Comparison of ENCODE assay signal across 8 cellular contexts in the genomic region with DNA sequence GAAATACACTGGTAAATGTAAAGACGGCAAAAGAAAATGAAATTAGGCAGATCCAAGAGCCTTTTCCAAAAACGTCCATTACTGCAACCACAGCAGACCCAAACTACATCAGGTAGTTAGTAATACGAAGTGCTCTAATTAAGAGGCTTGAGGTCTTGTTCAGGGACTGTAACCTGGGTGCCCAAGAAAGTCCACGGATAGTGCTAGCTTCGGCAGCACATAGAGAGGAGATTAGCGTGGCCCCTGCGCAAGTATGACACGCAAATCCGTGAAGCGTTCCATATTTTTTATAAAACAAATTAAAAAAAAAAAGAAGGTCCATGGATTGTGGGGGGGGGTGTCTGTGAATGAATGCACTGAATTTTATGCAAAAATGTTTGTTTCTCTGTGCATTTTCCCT. TPM values are rescaled to one million over a fixed set of nuclear protein-coding genes. Genes with fewer than 3 reads are reported as not detected.
DNase-seq lines count a peak whose midpoint lies in the region; ATAC-seq and TF ChIP-seq lines count a peak whose summit lies in the region.

No MANE protein-coding gene starts in this region.

- H3K4me3 ChIP-seq in CD4-positive, alpha-beta memory T cell (ENCODE audit: low read length in 2 of 2): no peak overlapping the region
- H3K4me3 ChIP-seq in Loucy (ENCODE audit: low read length, poor library complexity, severe bottlenecking) (peak overlapping the region; percentile 92), choroid plexus epithelial cell (ENCODE audit: low read depth, low read length) (peak overlapping the region; percentile 89), neural progenitor cell (peak overlapping the region; percentile 94)

- H3K9me3 Mint-ChIP-seq in CD4-positive, alpha-beta memory T cell: no peaks in the 10 kb centered on the region
- no peaks in the 10 kb centered on the region for H3K9me3 Mint-ChIP-seq in neural progenitor cell

- POLR2A ChIA-PET in CD4-positive, alpha-beta memory T cell (lab: Charles Lee; ENCODE audit: partially characterized antibody): no interaction called here

- H3K27ac ChIP-seq in CD4-positive, alpha-beta memory T cell (ENCODE audit: low read depth, low read length): no peak overlapping the region
- no peak overlapping the region for H3K27ac ChIP-seq in neural progenitor cell

- peak overlapping the region in 5 of 7 donors; percentile 42 to 96 (median 62) for H3K27ac Mint-ChIP-seq in CD4-positive, alpha-beta memory T cell
- no peak overlapping the region for H3K27ac Mint-ChIP-seq in neural progenitor cell

- H2AFZ ChIP-seq in Loucy (ENCODE audit: low read length) (no peak overlapping the region), neural progenitor cell (replicated peaks) (no peak overlapping the region)

- H3K4me3 Mint-ChIP-seq in CD4-positive, alpha-beta memory T cell: peak overlapping the region in 7 of 8 donors; percentile 66 to 99 (median 92)
- peak overlapping the region; percentile 90 for H3K4me3 Mint-ChIP-seq in neural progenitor cell

- H4K20me1 ChIP-seq in Loucy (ENCODE audit: insufficient read depth, low read length, poor library complexity, severe bottlenecking) (peaks cover 40% of the 10 kb centered on the region), neural progenitor cell (ENCODE audit: low read depth) (peaks cover 30% of the 10 kb centered on the region)

- peak overlapping the region; percentile 71 for H3K4me2 ChIP-seq in Loucy (ENCODE audit: low read depth, low read length, poor library complexity, severe bottlenecking)
- H3K4me2 ChIP-seq in neural progenitor cell: peak overlapping the region; percentile 83

- H3K4me1 ChIP-seq in CD4-positive, alpha-beta memory T cell (ENCODE audit: insufficient read depth, low read length): peaks cover 38% of the 10 kb centered on the region
- peaks cover 32% of the 10 kb centered on the region for H3K4me1 ChIP-seq in Loucy (ENCODE audit: insufficient read depth, low read length, poor library complexity, severe bottlenecking)
- H3K4me1 ChIP-seq in neural progenitor cell: no peaks in the 10 kb centered on the region

- peaks cover 34 to 58% (median 49%) of the 10 kb centered on the region in 4 donors for H3K4me1 Mint-ChIP-seq in CD4-positive, alpha-beta memory T cell
- H3K4me1 Mint-ChIP-seq in neural progenitor cell: peaks cover 38% of the 10 kb centered on the region

- no peaks in the 10 kb centered on the region for H3K9me3 ChIP-seq in CD4-positive, alpha-beta memory T cell (ENCODE audit: control insufficient read depth in 1 of 2, low read length in 2 of 2)
- no peaks in the 10 kb centered on the region for H3K9me3 ChIP-seq in Loucy (ENCODE audit: insufficient read depth, low read depth, low read length)
- H3K9me3 ChIP-seq in neural progenitor cell (ENCODE audit: low read depth): no peaks in the 10 kb centered on the region

- H3K36me3 ChIP-seq in CD4-positive, alpha-beta memory T cell (ENCODE audit: insufficient read depth, low read length): no peaks in the 10 kb centered on the region
- H3K36me3 ChIP-seq in Loucy (ENCODE audit: insufficient read depth, low read length) (peaks cover 4% of the 10 kb centered on the region; the same call in 1 of the 2 replicates), neural progenitor cell (peaks cover 2% of the 10 kb centered on the region)

- H3K79me2 ChIP-seq in Loucy (ENCODE audit: insufficient read depth, low read length): peaks cover 68% of the 10 kb centered on the region
- H3K79me2 ChIP-seq in neural progenitor cell (ENCODE audit: low read depth): peaks cover 75% of the 10 kb centered on the region

- H3F3A ChIP-seq in Loucy (ENCODE audit: low read depth) (no peaks in the 10 kb centered on the region), neural progenitor cell (ENCODE audit: low read depth) (peaks cover 14% of the 10 kb centered on the region)

- intact Hi-C loops in CD4-positive, alpha-beta memory T cell (cut with micrococcal nuclease): no loop called here

- CTCF ChIA-PET in CD4-positive, alpha-beta memory T cell (lab: Charles Lee; ENCODE audit: partially characterized antibody): no interaction called here

- H3K9me2 ChIP-seq in Loucy (replicated peaks; ENCODE audit: low read depth, low read length): no peaks in the 10 kb centered on the region

- TF ChIP-seq CTCF in Loucy (conservative IDR thresholded peaks at IDR 0.05; ENCODE audit: low read length): no peak
- TF ChIP-seq CTCF in choroid plexus epithelial cell (conservative IDR thresholded peaks at IDR 0.05; ENCODE audit: low read depth, low read length): no peak
- TF ChIP-seq CTCF in neural progenitor cell (IDR thresholded peaks at IDR 0.05): no peak

- ATAC-seq in GM21723 (IDR thresholded peaks at IDR 0.05; ENCODE audit: unreplicated experiment) (no peak), GM18861 (IDR thresholded peaks at IDR 0.05; ENCODE audit: unreplicated experiment) (no peak)

- H3K36me3 Mint-ChIP-seq in CD4-positive, alpha-beta memory T cell: peaks cover 0 to 24% of the 10 kb centered on the region in 2 donors
- H3K36me3 Mint-ChIP-seq in neural progenitor cell: no peaks in the 10 kb centered on the region

- peak overlapping the region; percentile 93 for H3K9ac ChIP-seq in Loucy (ENCODE audit: low read depth, low read length, poor library complexity, severe bottlenecking)
- no peak overlapping the region for H3K9ac ChIP-seq in neural progenitor cell

- H3K27me3 Mint-ChIP-seq in CD4-positive, alpha-beta memory T cell: no peaks in the 10 kb centered on the region
- peaks cover 4% of the 10 kb centered on the region for H3K27me3 Mint-ChIP-seq in neural progenitor cell (ENCODE audit: insufficient read depth, low read depth)

- no peaks in the 10 kb centered on the region for H3K27me3 ChIP-seq in CD4-positive, alpha-beta memory T cell (ENCODE audit: insufficient read depth, low read length)
- no peaks in the 10 kb centered on the region for H3K27me3 ChIP-seq in Loucy (ENCODE audit: insufficient read depth, low read length, poor library complexity, severe bottlenecking)
- no peaks in the 10 kb centered on the region for H3K27me3 ChIP-seq in neural progenitor cell

- DNase-seq in CD4-positive, alpha-beta memory T cell: no peak
- DNase-seq in choroid plexus epithelial cell (ENCODE audit: low read depth) (no peak), neural progenitor cell (ENCODE audit: low spot score) (no peak), NCI-H510A (lab: John Stamatoyannopoulos, UW) (no peak)
- DNase-seq in stimulated activated CD4-positive, alpha-beta T cell treated with anti-CD3 and anti-CD28 coated beads, Interleukin-12 subunit alpha, Interleukin-12 subunit beta, amount 100 ng/mL, for 4 hours: no peak

RNA-seq across cellular contexts. Expression of gene COPB2, which starts 1.4 kb away (rescaled TPM):
- 10 to 100 TPM; 78.1 to 79.8 TPM for total RNA-seq in CD4-positive, alpha-beta memory T cell
- polyA plus RNA-seq in CD4-positive, alpha-beta memory T cell: 10 to 100 TPM; 55.1 to 80.6 TPM
- 72.6 and 86.1 TPM in 2 replicates for total RNA-seq in neural progenitor cell (ENCODE audit: low replicate concordance)

RNA-seq across cellular contexts. Expression of gene MRPS22, which starts 44.3 kb away (rescaled TPM):
- 10 to 100 TPM; 33.4 to 36.9 TPM for total RNA-seq in CD4-positive, alpha-beta memory T cell
- 10 to 100 TPM; 44.9 to 58.5 TPM for polyA plus RNA-seq in CD4-positive, alpha-beta memory T cell
- total RNA-seq in neural progenitor cell (ENCODE audit: low replicate concordance): 54.3 and 85.8 TPM in 2 replicates

Comparison
In these comparisons a context has a peak if more than half of its experiments do, and no peak if none do; other contexts are left out.
1. H3K4me3 ChIP-seq: peak in Loucy (single experiment), choroid plexus epithelial cell (single experiment) and neural progenitor cell (single experiment); none in CD4-positive, alpha-beta memory T cell (0 of 2).